ENCODE assay signal across 16 cellular contexts in the genomic region with DNA sequence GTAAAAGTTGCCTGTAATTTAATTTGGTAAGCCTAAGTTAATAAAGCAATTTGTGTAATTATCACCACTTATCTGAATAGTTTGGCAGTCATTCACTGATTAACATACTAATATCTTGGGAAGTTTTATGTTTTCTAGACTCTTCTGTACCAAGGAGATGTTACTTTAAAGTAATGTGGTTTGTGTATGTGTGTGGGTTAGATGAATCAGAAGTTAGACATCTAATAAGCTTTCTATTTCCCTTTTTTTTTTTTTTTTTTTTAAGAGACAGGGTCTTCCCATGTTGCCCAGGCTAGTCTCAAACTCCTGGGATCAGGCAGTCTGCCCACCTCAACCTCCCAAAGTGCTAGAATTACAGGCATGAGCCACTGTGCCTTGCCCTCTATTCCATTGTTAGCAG. TPM values are rescaled to one million over a fixed set of nuclear protein-coding genes. Genes with fewer than 3 reads are reported as not detected.
DNase-seq lines count a peak whose midpoint lies in the region; ATAC-seq, FAIRE-seq and TF ChIP-seq lines count a peak whose summit lies in the region.
"Had no signal": no experiment of that assay in that cellular context is flagged by ENCODE, and none has a peak within 500 bp of the region (broad histone marks: within the 10 kb centered on the region; RNA-seq: fewer than 3 reads in every experiment).

No MANE protein-coding gene starts in this region.

- TF ChIP-seq CTCF in D721Med (IDR thresholded peaks at IDR 0.05; ENCODE audit: insufficient read depth, missing control alignments) (no peak), HFFc6 (IDR thresholded peaks at IDR 0.05) (no peak), mesothelial cell of epicardium (IDR thresholded peaks at IDR 0.05; ENCODE audit: unreplicated experiment) (no peak)

- no peaks in the 10 kb centered on the region for H3K9me3 Mint-ChIP-seq in HFFc6
- H3K9me3 Mint-ChIP-seq in activated naive CD8-positive, alpha-beta T cell treated with anti-CD3 and anti-CD28 coated beads, Interleukin-2, amount 50 U/mL, for 24 hours: no peaks in the 10 kb centered on the region
- H3K9me3 Mint-ChIP-seq in mesothelial cell of epicardium: no peaks in the 10 kb centered on the region
- H3K9me3 Mint-ChIP-seq: endodermal cell, GM23338, IgD-negative memory B cell had no signal

- H3K27me3 Mint-ChIP-seq in HFFc6 (ENCODE audit: insufficient read depth) (peaks cover 2% of the 10 kb centered on the region; the same call in 1 of the 2 replicates), mesothelial cell of epicardium (ENCODE audit: low read depth) (no peaks in the 10 kb centered on the region)
- no peaks in the 10 kb centered on the region for H3K27me3 Mint-ChIP-seq in activated naive CD8-positive, alpha-beta T cell treated with anti-CD3 and anti-CD28 coated beads, Interleukin-2, amount 50 U/mL, for 24 hours
- H3K27me3 Mint-ChIP-seq: B cell, IgD-negative memory B cell had no signal

- DNase-seq in D721Med (ENCODE audit: insufficient read length, low spot score) (no peak), HFFc6 (no peak), mesothelial cell of epicardium (ENCODE audit: low spot score in 2 of 2, unreplicated experiment in 2 of 2) (no peak), DMS53 treated with DMSO at 0.1 percent for 48 hours (lab: John Stamatoyannopoulos, UW; ENCODE audit: unreplicated experiment) (no peak), urothelium cell line (ENCODE audit: low spot score) (no peak)
- DNase-seq in activated naive CD8-positive, alpha-beta T cell treated with anti-CD3 and anti-CD28 coated beads, Interleukin-2, amount 50 U/mL, for 24 hours: no peak
- DNase-seq: activated CD4-positive, alpha-beta T cell treated with anti-CD3 and anti-CD28 coated beads, Interleukin-2, amount 50 U/mL, for 1 hour; endodermal cell; NCI-H1105; NCI-H774; PC-9; small intestine had no signal

- ATAC-seq in activated naive CD8-positive, alpha-beta T cell treated with anti-CD3 and anti-CD28 coated beads, Interleukin-2, amount 50 U/mL, for 24 hours: no peak
- ATAC-seq in HG03175 (IDR thresholded peaks at IDR 0.05; ENCODE audit: unreplicated experiment): no peak
- ATAC-seq: GM23338 had no signal

- FAIRE-seq in D721Med (lab: Jason Lieb, UNC) (peak; percentile 58), urothelium cell line (lab: Jason Lieb, UNC) (no peak)
- FAIRE-seq: small intestine had no signal

- H3K4me1 Mint-ChIP-seq in HFFc6 (ENCODE audit: low read depth): peaks cover 70% of the 10 kb centered on the region
- H3K4me1 Mint-ChIP-seq in activated naive CD8-positive, alpha-beta T cell treated with anti-CD3 and anti-CD28 coated beads, Interleukin-2, amount 50 U/mL, for 24 hours: peaks cover 81% of the 10 kb centered on the region
- H3K4me1 Mint-ChIP-seq in mesothelial cell of epicardium: peaks cover 65% of the 10 kb centered on the region

- H3K27ac Mint-ChIP-seq in HFFc6 (peak overlapping the region; percentile 78), mesothelial cell of epicardium (peak overlapping the region; percentile 74)
- H3K27ac Mint-ChIP-seq in activated naive CD8-positive, alpha-beta T cell treated with anti-CD3 and anti-CD28 coated beads, Interleukin-2, amount 50 U/mL, for 24 hours: peak overlapping the region; percentile 62
- H3K27ac Mint-ChIP-seq: B cell, endodermal cell, GM23338, IgD-negative memory B cell had no signal

- H3K4me3 Mint-ChIP-seq in HFFc6: peak overlapping the region; percentile 66
- no peak overlapping the region for H3K4me3 Mint-ChIP-seq in activated naive CD8-positive, alpha-beta T cell treated with anti-CD3 and anti-CD28 coated beads, Interleukin-2, amount 50 U/mL, for 24 hours
- H3K4me3 Mint-ChIP-seq in mesothelial cell of epicardium: no peak overlapping the region
- H3K4me3 Mint-ChIP-seq: B cell, endodermal cell, GM23338 had no signal

- H3K36me3 Mint-ChIP-seq in HFFc6 (ENCODE audit: low read depth) (peaks cover 7% of the 10 kb centered on the region), mesothelial cell of epicardium (no peaks in the 10 kb centered on the region)
- peaks cover 2% of the 10 kb centered on the region for H3K36me3 Mint-ChIP-seq in activated naive CD8-positive, alpha-beta T cell treated with anti-CD3 and anti-CD28 coated beads, Interleukin-2, amount 50 U/mL, for 24 hours (ENCODE audit: low read depth)
- H3K36me3 Mint-ChIP-seq: IgD-negative memory B cell had no signal

RNA-seq across cellular contexts. Expression of gene SLAIN2, which starts 5.3 kb away (rescaled TPM):
- total RNA-seq in HFFc6 (2021; fragmentation: NEBNext Ultra II Directional; extraction: Animal tissue kit (Norgen Biotek cat#: 25700)): 100 to 1,000 TPM in 5 of 6 experiments, 10 to 100 TPM in 1; 93.7 to 136 (median 114) TPM
- 60.1 to 77.1 TPM (median 62.9 TPM) in 3 replicates for total RNA-seq in mesothelial cell of epicardium
